ENCODE assay signal across 9 cellular contexts in genomic region chr12:132285991-132286681, GRCh38. TPM values are rescaled to one million over a fixed set of nuclear protein-coding genes. Genes with fewer than 3 reads are reported as not detected.
DNase-seq lines count a peak whose midpoint lies in the region; TF ChIP-seq lines count a peak whose summit lies in the region.
"Had no signal": no experiment of that assay in that cellular context is flagged by ENCODE, and none has a peak within 500 bp of the region (broad histone marks: within the 10 kb centered on the region; RNA-seq: fewer than 3 reads in every experiment).

No MANE protein-coding gene starts in this region.

- H3K27me3 ChIP-seq in MG63 = peaks cover 7% of the 10 kb centered on the region

- no peak for TF ChIP-seq CTCF in mesothelial cell of epicardium (IDR thresholded peaks at IDR 0.05; ENCODE audit: unreplicated experiment)

- peak; percentile 38 for DNase-seq in AG08395 (ENCODE audit: low spot score)
- peak; percentile 60 for DNase-seq in MG63
- DNase-seq in dermis blood vessel endothelial cell = peak; percentile 77
- DNase-seq in mesothelial cell of epicardium (ENCODE audit: low spot score in 2 of 2, unreplicated experiment in 2 of 2) = peak; percentile 88 to 93
- DNase-seq in NOMO-1 treated with DMSO at 0.1 percent for 48 hours (lab: John Stamatoyannopoulos, UW; ENCODE audit: unreplicated experiment) = no peak
- DNase-seq in COR-L47 (lab: John Stamatoyannopoulos, UW) = no peak
- DNase-seq in 8988T = no peak
- no peak for DNase-seq in NCI-H82 treated with DMSO at 0.1 percent for 48 hours (lab: John Stamatoyannopoulos, UW; ENCODE audit: unreplicated experiment)

- peaks cover 71% of the 10 kb centered on the region for H3K27me3 Mint-ChIP-seq in mesothelial cell of epicardium (ENCODE audit: low read depth)

- H3K9me3 ChIP-seq in MG63 = 0 out of 2 replicates have a peak, but pooled peaks cover 2% of the 10 kb centered on the region

- no peaks in the 10 kb centered on the region for H3K9me3 Mint-ChIP-seq in mesothelial cell of epicardium
- H3K9me3 Mint-ChIP-seq: memory B cell had no signal

- H3K36me3 Mint-ChIP-seq in mesothelial cell of epicardium = no peaks in the 10 kb centered on the region
- H3K36me3 Mint-ChIP-seq: memory B cell had no signal

- H3K4me3 ChIP-seq in MG63 = no peak overlapping the region

- peak overlapping the region; percentile 40 for H3K4me3 Mint-ChIP-seq in mesothelial cell of epicardium
- H3K4me3 Mint-ChIP-seq: memory B cell had no signal

- H3K36me3 ChIP-seq in MG63 = no peaks in the 10 kb centered on the region

- H3K4me1 Mint-ChIP-seq in mesothelial cell of epicardium = peaks cover 15% of the 10 kb centered on the region

- no peak overlapping the region for H3K27ac Mint-ChIP-seq in mesothelial cell of epicardium
- H3K27ac Mint-ChIP-seq: memory B cell had no signal

RNA-seq across cellular contexts. Expression of gene GALNT9, which starts 43.3 kb away (rescaled TPM):
- 3.3 and 5.5 TPM in 2 replicates for total RNA-seq in MG63 (2014; rRNA removed; shearing (Covaris generic); ENCODE audit: low replicate concordance)
- total RNA-seq in dermis blood vessel endothelial cell = 0.14 and 0.17 TPM in 2 replicates
- total RNA-seq in mesothelial cell of epicardium = 3.5 to 4.8 TPM (median 3.7 TPM) in 3 replicates

Comparison
In these comparisons a context has a peak if more than half of its experiments do, and no peak if none do; other contexts are left out.
1. DNase-seq: peak in AG08395 (single experiment), MG63 (single experiment), dermis blood vessel endothelial cell (single experiment) and mesothelial cell of epicardium (2 of 2); none in NOMO-1 treated with DMSO at 0.1 percent for 48 hours (single experiment), COR-L47 (single experiment), 8988T (single experiment) and NCI-H82 treated with DMSO at 0.1 percent for 48 hours (single experiment).